ENCODE assay signal across 23 cellular contexts in genomic region chr15:52243697-52244555, GRCh38.
"Had no signal": no experiment of that assay in that cellular context is flagged by ENCODE, and none has a peak within 500 bp of the region (broad histone marks: within the 10 kb centered on the region; RNA-seq: fewer than 3 reads in every experiment).

No MANE protein-coding gene starts in this region.

- H3K4me1 ChIP-seq: body of pancreas, colonic mucosa, gastrocnemius medialis, tibial artery, uterus had no signal

- ATAC-seq: activated CD4-positive, alpha-beta T cell treated with anti-CD3 and anti-CD28 coated beads for 36 hours; activated CD8-positive, alpha-beta memory T cell treated with anti-CD3 and anti-CD28 coated beads, Interleukin-2, amount 10 ng/mL, durations not matched to agents 7 days and 5 days; body of pancreas; gastrocnemius medialis; left lobe of liver; WTC11 had no signal

- H3K27me3 ChIP-seq: body of pancreas, colonic mucosa, gastrocnemius medialis, uterus had no signal

- H3K4me3 ChIP-seq: body of pancreas, colonic mucosa, gastrocnemius medialis, tibial artery, uterus had no signal

- FAIRE-seq: keratinocyte, TTC549 had no signal

- H3K9me3 ChIP-seq: body of pancreas, colonic mucosa, gastrocnemius medialis, tibial artery, uterus had no signal

- H3K36me3 ChIP-seq: colonic mucosa, uterus had no signal

- H3K27ac ChIP-seq: body of pancreas, colonic mucosa, gastrocnemius medialis, tibial artery, uterus had no signal

- DNase-seq: activated CD4-positive, alpha-beta T cell treated with anti-CD3 and anti-CD28 coated beads for 36 hours; activated CD4-positive, alpha-beta T cell treated with anti-CD3 and anti-CD28 coated beads, Interleukin-2, amount 50 U/mL, for 48 hours; activated CD8-positive, alpha-beta memory T cell treated with anti-CD3 and anti-CD28 coated beads, Interleukin-2, amount 10 ng/mL, durations not matched to agents 7 days and 5 days; activated naive CD4-positive, alpha-beta T cell; activated naive CD8-positive, alpha-beta T cell treated with anti-CD3 and anti-CD28 coated beads, Interleukin-2, amount 10 ng/mL, durations not matched to agents 7 days and 5 days; body of pancreas; colonic mucosa; erythroblast; gastrocnemius medialis; head of caudate nucleus; midbrain; stimulated activated CD4-positive, alpha-beta T cell treated with anti-CD3 and anti-CD28 coated beads, Interleukin-12 subunit alpha, Interleukin-12 subunit beta, amount 100 ng/mL, for 4 hours; stimulated activated CD4-positive, alpha-beta T cell treated with anti-CD3 and anti-CD28 coated beads, Interleukin-1b, Interleukin-23, amount 100 ng/mL, for 48 hours; stimulated activated CD8-positive, alpha-beta memory T cell treated with anti-CD3 and anti-CD28 coated beads, Interleukin-4, amount 100 ng/mL, for 48 hours; stimulated activated naive CD4-positive, alpha-beta T cell treated with Interleukin-2 at 50 U/mL for 16 hours; substantia nigra; T-helper 2 cell; uterus had no signal
